In genomic region chr7:153047569-153047968, GRCh38 we compare ENCODE assay signal across 8 cellular contexts.
"Had no signal": no experiment of that assay in that cellular context is flagged by ENCODE, and none has a peak within 500 bp of the region (broad histone marks: within the 10 kb centered on the region; RNA-seq: fewer than 3 reads in every experiment).

No MANE protein-coding gene starts in this region.

- H3K27ac ChIP-seq: HL-60, KMS-11 had no signal

- H3K9ac ChIP-seq: KMS-11 had no signal

- ATAC-seq: HepG2, K562 had no signal

- H3K4me2 ChIP-seq: KMS-11 had no signal

- H3K27ac Mint-ChIP-seq: IgD-negative memory B cell had no signal

- DNase-seq: IMR-90, KBM-7, KG1 had no signal

- H3K4me1 Mint-ChIP-seq: IgD-negative memory B cell had no signal

- H3K4me3 Mint-ChIP-seq: IgD-negative memory B cell had no signal

- H3K4me3 ChIP-seq: K562 had no signal
